Comparison of ENCODE assay signal across 1 cellular context in genomic region chr7:158431055-158431940, GRCh38.
TF ChIP-seq lines count a peak whose summit lies in the region.

No MANE protein-coding gene starts in this region.

TF ChIP-seq in SK-N-SH, 30 proteins besides CTCF, POLR2A, EP300 and RAD21 (continued from another document):
- TF ChIP-seq PBX3 (IDR thresholded peaks at IDR 0.05) (no peak), RXRA (IDR thresholded peaks at IDR 0.05; ENCODE audit: borderline replicate concordance, low read depth) (no peak)
